ENCODE assay signal across 1 cellular context in the genomic region with DNA sequence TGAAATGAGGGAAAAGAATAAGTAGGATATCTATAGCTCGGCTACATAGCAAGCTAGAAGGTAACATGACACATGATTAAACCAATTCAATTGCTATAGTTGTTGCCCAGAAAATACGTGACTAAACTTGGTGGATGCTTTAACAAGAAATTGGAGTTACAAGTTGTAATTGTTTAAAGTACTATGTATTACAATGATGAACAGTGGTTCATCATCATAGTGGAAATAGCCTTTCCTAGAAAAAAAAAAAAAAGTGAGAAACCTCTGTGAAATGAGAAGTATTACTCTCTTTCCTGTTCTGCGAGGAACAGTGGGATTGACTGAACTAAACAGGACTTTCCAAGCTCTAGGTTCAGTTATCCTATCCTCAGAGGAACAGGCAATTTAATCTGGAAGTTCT.
TF ChIP-seq lines count a peak whose summit lies in the region.

No MANE protein-coding gene starts in this region.

TF ChIP-seq in GM12878, 131 proteins besides CTCF, POLR2A, EP300 and RAD21 (continued from another document):
- no peak for TF ChIP-seq KLF5 (IDR thresholded peaks at IDR 0.05; ENCODE audit: partially characterized antibody)
- TF ChIP-seq TCF3 (IDR thresholded peaks at IDR 0.05; ENCODE audit: borderline replicate concordance, insufficient read depth, low read depth, low read length) = no peak
- TF ChIP-seq GATAD2B (conservative IDR thresholded peaks at IDR 0.05; ENCODE audit: low read depth) = no peak
